In genomic region chrX:15855562-15856256, GRCh38 we compare ENCODE assay signal across 8 cellular contexts. TPM values are rescaled to one million over a fixed set of nuclear protein-coding genes. Genes with fewer than 3 reads are reported as not detected.
DNase-seq lines count a peak whose midpoint lies in the region; ATAC-seq and TF ChIP-seq lines count a peak whose summit lies in the region.

No MANE protein-coding gene starts in this region.

- 11 to 14% methylated on average over 14 to 16 of the region's 16 CpGs for WGBS in lung, 2 donors
- WGBS in aorta, 2 donors, result 11 to 17% methylated on average over 16 of the region's 16 CpGs

- no peaks in the 10 kb centered on the region for H3K27me3 ChIP-seq in lung (ENCODE audit: control insufficient read depth, insufficient read depth)
- H3K27me3 ChIP-seq in aorta (ENCODE audit: control insufficient read depth in 1 of 2, insufficient read depth in 2 of 2, low read length in 1 of 2), result no peaks in the 10 kb centered on the region

- H3K4me3 Mint-ChIP-seq in CD14-positive monocyte, result peak overlapping the region; percentile 83 to 94

- H3K9me3 ChIP-seq in lung (ENCODE audit: control insufficient read depth in 2 of 2, insufficient read depth in 1 of 2, low read length in 1 of 2) (peaks cover 0 to 3% of the 10 kb centered on the region in 2 donors), aorta (ENCODE audit: control insufficient read depth, low read length) (no peaks in the 10 kb centered on the region)

- TF ChIP-seq CTCF in CD14-positive monocyte (IDR thresholded peaks at IDR 0.05), result no peak
- TF ChIP-seq CTCF in lung (IDR thresholded peaks at IDR 0.05; ENCODE audit: control extremely low read depth, extremely low read depth), result no peak

- peak overlapping the region; percentile 83 for H3K27ac ChIP-seq in angular gyrus (ENCODE audit: low read depth, low read length)
- peak overlapping the region; percentile 87 to 98 for H3K27ac ChIP-seq in lung (ENCODE audit: low read depth in 1 of 2, low read length in 1 of 2)
- peak overlapping the region in 1 of 2 donors; percentile 96 for H3K27ac ChIP-seq in aorta (ENCODE audit: low read depth in 1 of 2, low read length in 2 of 2)

- H3K27me3 Mint-ChIP-seq in CD14-positive monocyte (ENCODE audit: low read depth in 3 of 3), result peaks cover 0 to 41% (median 1%) of the 10 kb centered on the region in 3 donors

- H3K4me3 ChIP-seq in lung, result peak overlapping the region; percentile 71
- H3K4me3 ChIP-seq in aorta (ENCODE audit: low read length in 2 of 2), result peak overlapping the region; percentile 41 to 60

- ATAC-seq in lung (ENCODE audit: insufficient read depth, low FRiP score), result peak; percentile 1
- no peak for ATAC-seq in aorta (ENCODE audit: low FRiP score)
- ATAC-seq in HG03039 (IDR thresholded peaks at IDR 0.05; ENCODE audit: unreplicated experiment), result no peak

- no peak for DNase-seq in CD14-positive monocyte (ENCODE audit: low spot score)
- DNase-seq in KBM-7, result peak; percentile 61
- DNase-seq in lung (ENCODE audit: low spot score), result no peak
- no peak for DNase-seq in aorta
- DNase-seq in NCI-H446 (lab: John Stamatoyannopoulos, UW), result no peak
- DNase-seq in posterior cingulate gyrus, result no peak

- H3K36me3 ChIP-seq in lung (ENCODE audit: control insufficient read depth in 2 of 2, insufficient read depth in 2 of 2, low read length in 2 of 2), result no peaks in the 10 kb centered on the region
- no peaks in the 10 kb centered on the region for H3K36me3 ChIP-seq in aorta (ENCODE audit: control insufficient read depth in 1 of 2, insufficient read depth in 2 of 2, low read length in 1 of 2)

- intact Hi-C loops in CD14-positive monocyte (cut with micrococcal nuclease), result loop anchor here (10.0 kb wide), 4 partner anchors 51 to 259 kb away; no protein-coding TSS in a partner anchor
- intact Hi-C loops in aorta (cut with DNase I), result loop anchor here (2.0 to 10.0 kb wide), 2 partner anchors 171 to 181 kb away; no protein-coding TSS in a partner anchor
- intact Hi-C loops in posterior cingulate gyrus (cut with DNase I), result loop anchor here (10.0 kb wide), 1 partner anchor 59 kb away; no protein-coding TSS in a partner anchor

- in situ Hi-C loops in KBM-7 (cut with MboI; ENCODE audit: low pct_unique_long_range_greater_than_20kb, low sequenced_read_pairs), result no loop called here

- H3K4me1 Mint-ChIP-seq in CD14-positive monocyte, result peaks cover 26% of the 10 kb centered on the region

- H3K9me3 Mint-ChIP-seq in CD14-positive monocyte, result peaks cover 0 to 9% (median 0%) of the 10 kb centered on the region in 7 donors

- peaks cover 2% of the 10 kb centered on the region in 2 donors for H3K4me1 ChIP-seq in lung (ENCODE audit: control insufficient read depth in 2 of 2, insufficient read depth in 2 of 2, low read length in 2 of 2)
- H3K4me1 ChIP-seq in aorta (ENCODE audit: control insufficient read depth in 1 of 2, insufficient read depth in 2 of 2, low read length in 2 of 2), result no peaks in the 10 kb centered on the region

- peaks cover 16 to 29% of the 10 kb centered on the region in 2 donors for H3K36me3 Mint-ChIP-seq in CD14-positive monocyte

- H3K27ac Mint-ChIP-seq in CD14-positive monocyte, result peak overlapping the region; percentile 99 to 100 (median 100)

RNA-seq across cellular contexts. Expression of gene AP1S2, which starts 1.1 kb away (rescaled TPM):
- polyA plus RNA-seq in CD14-positive monocyte (100 to 1,000 TPM; 806 to 851 TPM), lung (10 to 100 TPM; 13.5 to 23.6 TPM), aorta (10 to 100 TPM; 31.6 to 60.0 TPM)
- total RNA-seq in lung (10 to 100 TPM; 27.4 to 68.9 TPM), aorta (10 to 100 TPM; 49.1 to 55.9 TPM)

Comparison
In these comparisons a context has a peak if more than half of its experiments do, and no peak if none do; other contexts are left out.
1. RNA of gene AP1S2, which starts 1.1 kb away (polyA plus RNA-seq): 806 to 851 TPM in CD14-positive monocyte; 31.6 to 60.0 TPM in aorta and 13.5 to 23.6 TPM in lung; every median in the first group is over 10 times any median in the second.